In the genomic region with DNA sequence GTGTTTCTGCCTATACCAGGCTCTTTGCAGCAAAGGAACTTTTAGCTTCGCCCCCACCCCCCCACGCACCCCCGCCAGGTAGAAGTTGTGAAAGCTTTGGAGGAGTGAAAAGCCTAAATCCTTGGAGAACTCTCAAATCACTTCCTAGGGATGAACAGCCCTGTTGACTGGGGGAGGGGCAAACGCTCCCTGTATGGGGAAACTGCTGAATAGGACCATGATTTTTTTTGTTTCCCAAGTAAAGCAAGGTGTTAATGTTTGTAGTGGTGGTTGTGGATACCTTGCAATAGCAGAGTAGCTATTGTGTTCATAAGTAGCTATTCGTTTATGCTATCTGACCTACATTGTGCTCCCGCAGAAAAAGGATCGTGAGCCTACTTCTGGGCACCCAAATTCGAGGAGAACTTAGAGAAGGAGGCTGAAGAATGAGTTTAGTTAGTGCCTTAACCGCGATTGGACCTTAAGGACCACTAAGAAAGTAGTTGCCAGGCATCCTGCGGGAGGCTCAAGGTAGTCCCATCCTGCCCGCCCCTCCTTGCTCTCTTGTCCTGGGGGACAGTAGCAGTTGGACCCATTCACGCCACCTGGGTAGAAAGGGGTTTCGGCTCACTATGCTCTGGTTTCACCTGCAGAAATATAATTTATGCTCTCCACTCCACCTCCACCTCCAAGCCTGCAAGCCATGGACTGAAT, we compare ENCODE assay signal across 8 cellular contexts. TPM values are rescaled to one million over a fixed set of nuclear protein-coding genes. Genes with fewer than 3 reads are reported as not detected.
DNase-seq lines count a peak whose midpoint lies in the region; ATAC-seq and TF ChIP-seq lines count a peak whose summit lies in the region.

No MANE protein-coding gene starts in this region.

- POLR2A ChIA-PET in activated naive CD8-positive, alpha-beta T cell treated with anti-CD3 and anti-CD28 coated beads, Interleukin-2, amount 10 ng/mL, durations not matched to agents 7 days and 5 days (lab: Charles Lee) = interaction anchor here (0.5 to 5.4 kb wide), 26 partner anchors 10 to 836 kb away, joined by 3 to 127 read pairs (median 6); partner anchors contain the start of genes PPP2R3C, PRORP and PSMA6

- in situ Hi-C loops in GM13976 (cut with MboI; ENCODE audit: low sequenced_read_pairs, unreplicated experiment) = loop anchor here (25.0 kb wide), 1 partner anchor 743 kb away; no protein-coding TSS in a partner anchor

- peak overlapping the region; percentile 92 for H3K4me3 Mint-ChIP-seq in activated naive CD8-positive, alpha-beta T cell treated with anti-CD3 and anti-CD28 coated beads, Interleukin-2, amount 10 ng/mL, durations not matched to agents 7 days and 5 days

- H3K27me3 ChIP-seq in iPS-15b (ENCODE audit: control insufficient read depth, insufficient read depth, low read length) (no peaks in the 10 kb centered on the region), spleen (replicated peaks in 1 of 7) (no peaks in the 10 kb centered on the region)

- no peak for ATAC-seq in Right ventricle myocardium inferior
- ATAC-seq in activated naive CD8-positive, alpha-beta T cell treated with anti-CD3 and anti-CD28 coated beads, Interleukin-2, amount 10 ng/mL, durations not matched to agents 7 days and 5 days (ENCODE audit: low read depth) = no peak

- H3K4me1 ChIP-seq in iPS-15b (ENCODE audit: control insufficient read depth, insufficient read depth, low read length) (peaks cover 15% of the 10 kb centered on the region), spleen (peaks cover 38 to 68% (median 52%) of the 10 kb centered on the region in 6 donors)

- 35 to 41% (median 36%) methylated on average over 14 of the region's 14 CpGs for WGBS in spleen, 5 donors

- H3K4me1 Mint-ChIP-seq in activated naive CD8-positive, alpha-beta T cell treated with anti-CD3 and anti-CD28 coated beads, Interleukin-2, amount 10 ng/mL, durations not matched to agents 7 days and 5 days = peaks cover 47% of the 10 kb centered on the region

- peak overlapping the region; percentile 12 for H3K27ac Mint-ChIP-seq in activated naive CD8-positive, alpha-beta T cell treated with anti-CD3 and anti-CD28 coated beads, Interleukin-2, amount 10 ng/mL, durations not matched to agents 7 days and 5 days

- no peaks in the 10 kb centered on the region for H3K9me3 Mint-ChIP-seq in activated naive CD8-positive, alpha-beta T cell treated with anti-CD3 and anti-CD28 coated beads, Interleukin-2, amount 10 ng/mL, durations not matched to agents 7 days and 5 days

- H3K36me3 ChIP-seq in iPS-15b (ENCODE audit: control insufficient read depth, insufficient read depth, low read length) = peaks cover 25% of the 10 kb centered on the region
- peaks cover 3 to 33% (median 32%) of the 10 kb centered on the region in 6 donors for H3K36me3 ChIP-seq in spleen

- no peaks in the 10 kb centered on the region for H3K27me3 Mint-ChIP-seq in activated naive CD8-positive, alpha-beta T cell treated with anti-CD3 and anti-CD28 coated beads, Interleukin-2, amount 10 ng/mL, durations not matched to agents 7 days and 5 days

- TF ChIP-seq CTCF in spleen (IDR thresholded peaks at IDR 0.05 in 8 of 11, conservative IDR thresholded peaks at IDR 0.05 in 3 of 11) = no peak
- TF ChIP-seq CTCF in GM13976 (IDR thresholded peaks at IDR 0.05; ENCODE audit: borderline replicate concordance, control extremely low read depth, extremely low read depth, insufficient read depth, missing control alignments) = no peak

- peaks cover 29% of the 10 kb centered on the region for H3K36me3 Mint-ChIP-seq in activated naive CD8-positive, alpha-beta T cell treated with anti-CD3 and anti-CD28 coated beads, Interleukin-2, amount 10 ng/mL, durations not matched to agents 7 days and 5 days

- peak overlapping the region; percentile 65 for H3K4me3 ChIP-seq in iPS-15b (ENCODE audit: low read depth, low read length)
- H3K4me3 ChIP-seq in spleen = peak overlapping the region; percentile 73 to 99 (median 95)

- DNase-seq in Right ventricle myocardium inferior (ENCODE audit: missing footprints) = peak; percentile 68
- DNase-seq in cardiac septum (ENCODE audit: low spot score) = no peak
- DNase-seq in activated naive CD8-positive, alpha-beta T cell treated with anti-CD3 and anti-CD28 coated beads, Interleukin-2, amount 10 ng/mL, durations not matched to agents 7 days and 5 days = no peak
- no peak for DNase-seq in spleen
- DNase-seq in NCI-H1105 (lab: John Stamatoyannopoulos, UW) = no peak
- DNase-seq in GM13976 (ENCODE audit: low spot score) = no peak
- DNase-seq in iPS-NIHi11 (ENCODE audit: low spot score) = no peak

- H3K27ac ChIP-seq in spleen = peak overlapping the region; percentile 98 to 100 (median 99)

- H3K9me3 ChIP-seq in iPS-15b (ENCODE audit: control insufficient read depth, insufficient read depth, low read length) (no peaks in the 10 kb centered on the region), spleen (no peaks in the 10 kb centered on the region)

- no peak for TF ChIP-seq POLR2A in spleen (IDR thresholded peaks at IDR 0.05)

- peak overlapping the region; percentile 77 for H3K9ac ChIP-seq in iPS-15b (ENCODE audit: low read depth, low read length)

- intact Hi-C loops in Right ventricle myocardium inferior (cut with DNase I) = loop anchor here (1.0 kb wide), 1 partner anchor 113 kb away; the partner anchor contains the start of gene PSMA6
- intact Hi-C loops in cardiac septum (cut with DNase I) = loop anchor here (2.0 to 10.0 kb wide), 3 partner anchors 41 to 691 kb away; partner anchors contain the start of gene CFL2
- intact Hi-C loops in spleen (cut with DNase I; ENCODE audit: low total_unique reads) = loop anchor here (5.0 to 10.0 kb wide), 3 partner anchors 71 to 173 kb away; no protein-coding TSS in a partner anchor

RNA-seq across cellular contexts. Expression of gene NFKBIA, which starts 0.9 kb away (rescaled TPM):
- 83.0 TPM for total RNA-seq in Right ventricle myocardium inferior
- 42.7 TPM for total RNA-seq in cardiac septum
- total RNA-seq in activated naive CD8-positive, alpha-beta T cell treated with anti-CD3 and anti-CD28 coated beads, Interleukin-2, amount 10 ng/mL, durations not matched to agents 7 days and 5 days = 10 to 100 TPM; 85.5 to 88.1 TPM
- total RNA-seq in spleen = 100 to 1,000 TPM; 250 to 482 (median 319) TPM
- 100 to 1,000 TPM; 107 to 225 (median 149) TPM for polyA plus RNA-seq in spleen
